In genomic region chr19:11422163-11423068, GRCh38 we compare ENCODE assay signal across 8 cellular contexts. TPM values are rescaled to one million over a fixed set of nuclear protein-coding genes. Genes with fewer than 3 reads are reported as not detected.
DNase-seq lines count a peak whose midpoint lies in the region; ATAC-seq, FAIRE-seq and TF ChIP-seq lines count a peak whose summit lies in the region.

No MANE protein-coding gene starts in this region.

- H3K27me3 Mint-ChIP-seq in IgD-negative memory B cell: peaks cover 35% of the 10 kb centered on the region
- peaks cover 58% of the 10 kb centered on the region for H3K27me3 Mint-ChIP-seq in activated CD8-positive, alpha-beta T cell treated with anti-CD3 and anti-CD28 coated beads, Interleukin-2, amount 10 ng/mL, durations not matched to agents 7 days and 5 days (ENCODE audit: low read depth)
- peaks cover 25% of the 10 kb centered on the region for H3K27me3 Mint-ChIP-seq in endothelial cell (ENCODE audit: unreplicated experiment)
- peaks cover 62% of the 10 kb centered on the region for H3K27me3 Mint-ChIP-seq in stimulated activated memory B cell treated with anti-CD40 and anti-IgM and Interleukin-4, amounts not matched to agents 10 μg/mL and 1 μg/mL and 100 μg/mL, for 72 hours

- H3K4me1 Mint-ChIP-seq in IgD-negative memory B cell: peaks cover 20 to 28% (median 25%) of the 10 kb centered on the region in 3 donors
- peaks cover 36% of the 10 kb centered on the region for H3K4me1 Mint-ChIP-seq in activated CD8-positive, alpha-beta T cell treated with anti-CD3 and anti-CD28 coated beads, Interleukin-2, amount 10 ng/mL, durations not matched to agents 7 days and 5 days (ENCODE audit: low read depth)
- H3K4me1 Mint-ChIP-seq in endothelial cell (ENCODE audit: unreplicated experiment): peaks cover 2% of the 10 kb centered on the region
- peaks cover 56% of the 10 kb centered on the region for H3K4me1 Mint-ChIP-seq in stimulated activated memory B cell treated with anti-CD40 and anti-IgM and Interleukin-4, amounts not matched to agents 10 μg/mL and 1 μg/mL and 100 μg/mL, for 72 hours

- peak; percentile 25 for DNase-seq in NCI-H82 (lab: John Stamatoyannopoulos, UW)
- no peak for DNase-seq in NCI-H82 treated with DMSO at 0.1 percent for 48 hours (lab: John Stamatoyannopoulos, UW; ENCODE audit: unreplicated experiment)
- DNase-seq in activated CD8-positive, alpha-beta T cell treated with anti-CD3 and anti-CD28 coated beads, Interleukin-2, amount 10 ng/mL, durations not matched to agents 7 days and 5 days: peak; percentile 88
- peak; percentile 39 for DNase-seq in endothelial cell (ENCODE audit: low spot score)
- peak; percentile 37 for DNase-seq in myocyte (ENCODE audit: low read depth)
- DNase-seq in HTR-8/SVneo (ENCODE audit: insufficient read length, low spot score): no peak

- H3K27ac Mint-ChIP-seq in IgD-negative memory B cell: peak overlapping the region; percentile 83 to 97 (median 94)
- H3K27ac Mint-ChIP-seq in activated CD8-positive, alpha-beta T cell treated with anti-CD3 and anti-CD28 coated beads, Interleukin-2, amount 10 ng/mL, durations not matched to agents 7 days and 5 days: no peak overlapping the region
- no peak overlapping the region for H3K27ac Mint-ChIP-seq in endothelial cell (ENCODE audit: unreplicated experiment)
- peak overlapping the region; percentile 10 for H3K27ac Mint-ChIP-seq in stimulated activated memory B cell treated with anti-CD40 and anti-IgM and Interleukin-4, amounts not matched to agents 10 μg/mL and 1 μg/mL and 100 μg/mL, for 72 hours

- H3K4me3 Mint-ChIP-seq in IgD-negative memory B cell (peak overlapping the region; percentile 81 to 92 (median 88)), endothelial cell (ENCODE audit: unreplicated experiment) (no peak overlapping the region)
- H3K4me3 Mint-ChIP-seq in activated CD8-positive, alpha-beta T cell treated with anti-CD3 and anti-CD28 coated beads, Interleukin-2, amount 10 ng/mL, durations not matched to agents 7 days and 5 days: peak overlapping the region; percentile 45
- H3K4me3 Mint-ChIP-seq in stimulated activated memory B cell treated with anti-CD40 and anti-IgM and Interleukin-4, amounts not matched to agents 10 μg/mL and 1 μg/mL and 100 μg/mL, for 72 hours: peak overlapping the region; percentile 78

- CTCF ChIA-PET in activated CD8-positive, alpha-beta T cell treated with anti-CD3 and anti-CD28 coated beads, Interleukin-2, amount 10 ng/mL, durations not matched to agents 7 days and 5 days (lab: Charles Lee): interaction anchor here (0.8 to 2.3 kb wide), 4 partner anchors 10 to 179 kb away, joined by 3 to 10 read pairs (median 6); partner anchors contain the start of genes ODAD3 and PRKCSH

- TF ChIP-seq CTCF in endothelial cell (IDR thresholded peaks at IDR 0.05; ENCODE audit: unreplicated experiment): no peak

- H3K36me3 Mint-ChIP-seq in IgD-negative memory B cell: no peaks in the 10 kb centered on the region
- H3K36me3 Mint-ChIP-seq in activated CD8-positive, alpha-beta T cell treated with anti-CD3 and anti-CD28 coated beads, Interleukin-2, amount 10 ng/mL, durations not matched to agents 7 days and 5 days (ENCODE audit: low read depth): no peaks in the 10 kb centered on the region
- H3K36me3 Mint-ChIP-seq in endothelial cell (ENCODE audit: low read depth, unreplicated experiment): no peaks in the 10 kb centered on the region
- no peaks in the 10 kb centered on the region for H3K36me3 Mint-ChIP-seq in stimulated activated memory B cell treated with anti-CD40 and anti-IgM and Interleukin-4, amounts not matched to agents 10 μg/mL and 1 μg/mL and 100 μg/mL, for 72 hours

- peak; percentile 74 for ATAC-seq in activated CD8-positive, alpha-beta T cell treated with anti-CD3 and anti-CD28 coated beads, Interleukin-2, amount 10 ng/mL, durations not matched to agents 7 days and 5 days
- peak; percentile 96 for ATAC-seq in stimulated activated memory B cell treated with anti-CD40 and anti-IgM and Interleukin-4, amounts not matched to agents 10 μg/mL and 1 μg/mL and 100 μg/mL, for 72 hours

- H3K9me3 Mint-ChIP-seq in IgD-negative memory B cell (no peaks in the 10 kb centered on the region), endothelial cell (ENCODE audit: unreplicated experiment) (no peaks in the 10 kb centered on the region)
- H3K9me3 Mint-ChIP-seq in activated CD8-positive, alpha-beta T cell treated with anti-CD3 and anti-CD28 coated beads, Interleukin-2, amount 10 ng/mL, durations not matched to agents 7 days and 5 days (ENCODE audit: insufficient read depth): no peaks in the 10 kb centered on the region
- peaks cover 3% of the 10 kb centered on the region for H3K9me3 Mint-ChIP-seq in stimulated activated memory B cell treated with anti-CD40 and anti-IgM and Interleukin-4, amounts not matched to agents 10 μg/mL and 1 μg/mL and 100 μg/mL, for 72 hours

- no peak for FAIRE-seq in HTR-8/SVneo (lab: Jason Lieb, UNC)

- POLR2A ChIA-PET in activated CD8-positive, alpha-beta T cell treated with anti-CD3 and anti-CD28 coated beads, Interleukin-2, amount 10 ng/mL, durations not matched to agents 7 days and 5 days (lab: Charles Lee): interaction anchor here (1.2 kb wide), 1 partner anchor 39 kb away, joined by 4 read pairs; no protein-coding TSS in a partner anchor

RNA-seq across cellular contexts. Expression of gene RGL3, which starts 3.3 kb away (rescaled TPM):
- polyA plus RNA-seq in IgD-negative memory B cell: 2.4 TPM
- total RNA-seq in activated CD8-positive, alpha-beta T cell treated with anti-CD3 and anti-CD28 coated beads, Interleukin-2, amount 10 ng/mL, durations not matched to agents 7 days and 5 days: not detected
- 0.69 TPM for total RNA-seq in endothelial cell (ENCODE audit: unreplicated experiment)
- total RNA-seq in myocyte: 0.72 and 2.3 TPM in 2 replicates
- 3.3 TPM for polyA plus RNA-seq in myocyte (2012)

RNA-seq across cellular contexts. Expression of gene ODAD3, which starts 12.5 kb away (rescaled TPM):
- 0.89 TPM for polyA plus RNA-seq in IgD-negative memory B cell
- total RNA-seq in activated CD8-positive, alpha-beta T cell treated with anti-CD3 and anti-CD28 coated beads, Interleukin-2, amount 10 ng/mL, durations not matched to agents 7 days and 5 days: not detected
- total RNA-seq in endothelial cell (ENCODE audit: unreplicated experiment): 0.64 TPM
- 0.10 and 0.32 TPM in 2 replicates for total RNA-seq in myocyte
- 0.93 TPM for polyA plus RNA-seq in myocyte (2012)

RNA-seq across cellular contexts. Expression of gene PRKCSH, which starts 13.0 kb away (rescaled TPM):
- 77.5 TPM for polyA plus RNA-seq in IgD-negative memory B cell
- total RNA-seq in activated CD8-positive, alpha-beta T cell treated with anti-CD3 and anti-CD28 coated beads, Interleukin-2, amount 10 ng/mL, durations not matched to agents 7 days and 5 days: 100 to 1,000 TPM; 285 to 302 TPM
- total RNA-seq in endothelial cell (ENCODE audit: unreplicated experiment): 466 TPM
- 93.8 and 118 TPM in 2 replicates for total RNA-seq in myocyte
- polyA plus RNA-seq in myocyte (2012): 254 TPM

RNA-seq across cellular contexts. Expression of gene EPOR, which starts 38.3 kb away (rescaled TPM):
- polyA plus RNA-seq in IgD-negative memory B cell: 8.1 TPM
- total RNA-seq in activated CD8-positive, alpha-beta T cell treated with anti-CD3 and anti-CD28 coated beads, Interleukin-2, amount 10 ng/mL, durations not matched to agents 7 days and 5 days: 1 to 10 TPM; 6.4 to 8.8 TPM
- total RNA-seq in endothelial cell (ENCODE audit: unreplicated experiment) (18.4 TPM), myocyte (3.4 and 3.8 TPM in 2 replicates)
- polyA plus RNA-seq in myocyte (2012): 5.4 TPM

RNA-seq across cellular contexts. Expression of gene SWSAP1, which starts 48.0 kb away (rescaled TPM):
- polyA plus RNA-seq in IgD-negative memory B cell: 6.4 TPM
- total RNA-seq in activated CD8-positive, alpha-beta T cell treated with anti-CD3 and anti-CD28 coated beads, Interleukin-2, amount 10 ng/mL, durations not matched to agents 7 days and 5 days: 1 to 10 TPM; 3.1 to 3.4 TPM
- total RNA-seq in endothelial cell (ENCODE audit: unreplicated experiment) (3.3 TPM), myocyte (0.86 and 1.7 TPM in 2 replicates)
- 1.3 TPM for polyA plus RNA-seq in myocyte (2012)

Comparison
In these comparisons a context has a peak if more than half of its experiments do, and no peak if none do; other contexts are left out.
1. DNase-seq: peak in NCI-H82 (single experiment), activated CD8-positive, alpha-beta T cell treated with anti-CD3 and anti-CD28 coated beads, Interleukin-2, amount 10 ng/mL, durations not matched to agents 7 days and 5 days (single experiment), endothelial cell (single experiment) and myocyte (single experiment); none in NCI-H82 treated with DMSO at 0.1 percent for 48 hours (single experiment) and HTR-8/SVneo (single experiment).
2. H3K27ac Mint-ChIP-seq: peak in IgD-negative memory B cell (3 of 3) and stimulated activated memory B cell treated with anti-CD40 and anti-IgM and Interleukin-4, amounts not matched to agents 10 μg/mL and 1 μg/mL and 100 μg/mL, for 72 hours (single experiment); none in activated CD8-positive, alpha-beta T cell treated with anti-CD3 and anti-CD28 coated beads, Interleukin-2, amount 10 ng/mL, durations not matched to agents 7 days and 5 days (single experiment) and endothelial cell (single experiment).